In genomic region chr4:74327751-74328150, GRCh38 we compare ENCODE assay signal across 1 cellular context.
TF ChIP-seq lines count a peak whose summit lies in the region.

No MANE protein-coding gene starts in this region.

TF ChIP-seq in endothelial cell of umbilical vein, 7 proteins besides CTCF, POLR2A, EP300 and RAD21 (continued from another document):
- TF ChIP-seq FOS (IDR thresholded peaks at IDR 0.05; ENCODE audit: borderline replicate concordance, insufficient read depth, low read length): peak; percentile 69
- peak; percentile 76 for TF ChIP-seq JUN (IDR thresholded peaks at IDR 0.05; ENCODE audit: borderline replicate concordance, insufficient read depth, insufficient read length, low read depth)
- TF ChIP-seq MYC (IDR thresholded peaks at IDR 0.05; ENCODE audit: low read depth, low read length): no peak
TF ChIP-seq in endothelial cell of umbilical vein: peak in this region for 3.
